ENCODE assay signal across 1 cellular context in the genomic region with DNA sequence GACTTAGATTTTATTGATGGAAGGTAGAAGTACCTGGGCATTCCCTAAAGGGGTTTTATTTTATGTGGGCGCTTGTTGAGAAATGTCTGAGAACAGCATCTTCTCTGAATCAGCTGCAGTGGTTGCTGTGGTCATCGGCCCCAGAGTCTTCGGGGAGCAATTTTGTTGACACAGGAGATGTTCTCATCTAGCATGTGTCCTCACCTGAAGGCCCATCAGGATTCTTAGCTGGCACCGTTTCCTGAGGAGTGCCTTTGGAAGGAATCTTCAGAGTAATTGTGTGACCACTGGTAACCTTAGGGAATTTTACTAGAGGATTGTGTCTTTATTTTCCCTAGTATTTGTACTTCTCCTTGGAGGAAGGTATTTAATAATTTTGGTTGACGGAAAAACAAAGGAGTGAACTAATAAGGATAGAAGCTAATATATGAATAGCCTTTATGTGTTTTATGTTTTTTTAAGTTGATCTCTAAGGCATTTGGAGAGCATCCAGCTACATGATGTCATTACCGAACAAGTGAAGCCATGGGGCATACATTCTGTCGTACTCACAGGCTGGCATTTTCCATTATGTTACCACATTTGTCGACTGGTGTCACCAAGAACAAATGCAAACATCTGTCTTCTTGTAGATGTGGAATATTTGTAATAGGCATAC.
TF ChIP-seq lines count a peak whose summit lies in the region.

No MANE protein-coding gene starts in this region.

TF ChIP-seq in endothelial cell of umbilical vein, 7 proteins besides CTCF, POLR2A, EP300 and RAD21:
- no peak for TF ChIP-seq EZH2 (IDR thresholded peaks at IDR 0.05; ENCODE audit: borderline replicate concordance, low read depth, low read length, severe bottlenecking)
- TF ChIP-seq, protein P1, sequence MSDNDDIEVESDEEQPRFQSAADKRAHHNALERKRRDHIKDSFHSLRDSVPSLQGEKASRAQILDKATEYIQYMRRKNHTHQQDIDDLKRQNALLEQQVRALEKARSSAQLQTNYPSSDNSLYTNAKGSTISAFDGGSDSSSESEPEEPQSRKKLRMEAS (IDR thresholded peaks at IDR 0.05; ENCODE audit: insufficient read depth, insufficient read length), result no peak
- no peak for TF ChIP-seq GATA2 (IDR thresholded peaks at IDR 0.05; ENCODE audit: insufficient read depth, insufficient read length, low read depth, low read length)
- no peak for TF ChIP-seq MYC (IDR thresholded peaks at IDR 0.05; ENCODE audit: low read depth, low read length)
- TF ChIP-seq POLR2AphosphoS5 (IDR thresholded peaks at IDR 0.05; ENCODE audit: insufficient read depth, low read depth, low read length), result no peak
- no peak for TF ChIP-seq FOS (IDR thresholded peaks at IDR 0.05; ENCODE audit: borderline replicate concordance, insufficient read depth, low read length)
- no peak for TF ChIP-seq JUN (IDR thresholded peaks at IDR 0.05; ENCODE audit: borderline replicate concordance, insufficient read depth, insufficient read length, low read depth)
TF ChIP-seq in endothelial cell of umbilical vein: peak in this region for 0.
